Comparison of ENCODE assay signal across 15 cellular contexts in the genomic region with DNA sequence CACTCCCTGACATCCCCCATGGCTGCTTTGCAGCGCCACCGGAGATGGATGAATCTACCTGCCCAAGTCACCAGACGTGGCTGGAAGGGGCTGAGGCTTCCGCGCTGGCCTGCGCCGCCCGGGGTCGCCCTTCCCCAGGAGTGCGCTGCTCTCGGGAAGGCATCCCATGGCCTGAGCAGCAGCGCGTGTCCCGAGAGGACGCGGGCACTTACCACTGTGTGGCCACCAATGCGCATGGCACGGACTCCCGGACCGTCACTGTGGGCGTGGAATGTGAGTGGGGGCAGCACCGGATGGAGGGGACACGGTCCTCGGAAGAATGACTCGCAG. TPM values are rescaled to one million over a fixed set of nuclear protein-coding genes. Genes with fewer than 3 reads are reported as not detected.
DNase-seq lines count a peak whose midpoint lies in the region; ATAC-seq, FAIRE-seq and TF ChIP-seq lines count a peak whose summit lies in the region.
"Had no signal": no experiment of that assay in that cellular context is flagged by ENCODE, and none has a peak within 500 bp of the region (broad histone marks: within the 10 kb centered on the region; RNA-seq: fewer than 3 reads in every experiment).

No MANE protein-coding gene starts in this region.

- in situ Hi-C loops in HepG2 (cut with HindIII; ENCODE audit: extremely low pct_ligation_motif_present, low pct_unique_long_range_greater_than_20kb) = no loop called here

- WGBS in HepG2 (ENCODE audit: low lambda C conversion rate) = 96% methylated on average over 7 of the region's 25 CpGs

- DNase-seq in BE2C (peak; percentile 64), WTC11 (ENCODE audit: low spot score) (peak; percentile 68), HepG2 (ENCODE audit: low spot score) (no peak), WERI-Rb-1 (no peak)
- DNase-seq: activated CD8-positive, alpha-beta memory T cell treated with anti-CD3 and anti-CD28 coated beads, Interleukin-2, amount 50 U/mL, for 4 hours; CD4-positive, alpha-beta T cell; esophagus squamous epithelium; NCI-H226; PC-9 had no signal

- H3K4me2 ChIP-seq in HepG2 (ENCODE audit: low read depth, low read length) = no peak overlapping the region
- H3K4me2 ChIP-seq: PC-9 had no signal

- H3K36me3 ChIP-seq in BE2C (no peaks in the 10 kb centered on the region), HepG2 (replicated peaks in 1 of 2; ENCODE audit: control insufficient read depth in 1 of 2, insufficient read depth in 2 of 2, low read length in 2 of 2) (no peaks in the 10 kb centered on the region), WERI-Rb-1 (peaks cover 25% of the 10 kb centered on the region)
- H3K36me3 ChIP-seq: breast epithelium, esophagus squamous epithelium, vagina had no signal

- FAIRE-seq in HepG2 (lab: Jason Lieb, UNC) = no peak

- no peaks in the 10 kb centered on the region; the same call in 1 of the 2 replicates for H3K9me3 ChIP-seq in BE2C
- no peaks in the 10 kb centered on the region for H3K9me3 ChIP-seq in HepG2 (ENCODE audit: low read length)
- H3K9me3 ChIP-seq in WERI-Rb-1 (ENCODE audit: severe bottlenecking) = no peaks in the 10 kb centered on the region
- H3K9me3 ChIP-seq: breast epithelium, esophagus squamous epithelium, vagina had no signal

- POLR2A ChIA-PET in WTC11 (lab: Charles Lee) = no interaction called here
- POLR2A ChIA-PET in HepG2 (lab: Yijun Ruan, JAX) = no interaction called here

- no peak for TF ChIP-seq POLR2A in HepG2 (IDR thresholded peaks at IDR 0.05; ENCODE audit: insufficient read depth in 1 of 2, low read depth in 2 of 2, low read length in 2 of 2)

- H3K4me3 Mint-ChIP-seq in WTC11 = peak overlapping the region; percentile 76; the same call in 1 of the 2 replicates
- H3K4me3 Mint-ChIP-seq: CD4-positive, alpha-beta T cell had no signal

- H3K27ac Mint-ChIP-seq in WTC11 = no peak overlapping the region
- H3K27ac Mint-ChIP-seq: CD4-positive, alpha-beta T cell; T-helper 1 cell treated with Interleukin-12 subunit alpha and Interleukin-12 subunit beta and Interleukin-4 antibody, amounts not matched to agents 30 μg/mL and 1 μg/mL, for 36 hours had no signal

- peak; percentile 44 for TF ChIP-seq CTCF in BE2C (IDR thresholded peaks at IDR 0.05; ENCODE audit: low read depth, low read length)
- TF ChIP-seq CTCF in WTC11 (IDR thresholded peaks at IDR 0.05) = no peak
- TF ChIP-seq CTCF in HepG2 (CRISPR knock-in tag; IDR thresholded peaks at IDR 0.05) = no peak
- TF ChIP-seq CTCF in WERI-Rb-1 (IDR thresholded peaks at IDR 0.05; ENCODE audit: low read depth, low read length) = no peak

- CTCF ChIA-PET in WTC11 (lab: Charles Lee) (interaction anchor here (0.6 to 9.0 kb wide), 6 partner anchors 23 to 113 kb away, joined by 3 to 180 read pairs (median 14); partner anchors contain the start of gene ICAM1), HepG2 (lab: Yijun Ruan, JAX; ENCODE audit: low intra/inter-chr PET ratio, low total read pairs) (no interaction called here)

- ATAC-seq in WTC11 (no peak), HepG2 (no peak), GM21360 (IDR thresholded peaks at IDR 0.05; ENCODE audit: unreplicated experiment) (no peak), HG02884 (IDR thresholded peaks at IDR 0.05; ENCODE audit: unreplicated experiment) (no peak)

- H3K4me3 ChIP-seq in BE2C (ENCODE audit: low read depth, low read length) (no peak overlapping the region), HepG2 (replicated peaks in 1 of 3; ENCODE audit: insufficient read depth in 1 of 3, low read depth in 2 of 3, low read length in 3 of 3) (no peak overlapping the region), WERI-Rb-1 (ENCODE audit: low read depth, low read length) (no peak overlapping the region)
- H3K4me3 ChIP-seq: PC-9, vagina had no signal

- peaks cover 76% of the 10 kb centered on the region for H3K27me3 ChIP-seq in BE2C
- H3K27me3 ChIP-seq in HepG2 (ENCODE audit: control insufficient read depth in 1 of 2, insufficient read depth in 2 of 2, low read length in 2 of 2) = peaks cover 0 to 20% of the 10 kb centered on the region in 2 experiments; a peak in 3 of 5 replicates
- peaks cover 9% of the 10 kb centered on the region for H3K27me3 ChIP-seq in WERI-Rb-1 (ENCODE audit: insufficient read depth, low read depth, severe bottlenecking)

- H3K9ac ChIP-seq in HepG2 (ENCODE audit: insufficient read depth, low read depth, low read length) = no peak overlapping the region

- H3K27ac ChIP-seq in HepG2 (ENCODE audit: extremely low read length, insufficient read depth, low read length) (no peak overlapping the region), WERI-Rb-1 (no peak overlapping the region)
- H3K27ac ChIP-seq: breast epithelium, esophagus squamous epithelium, PC-9, vagina had no signal

- H3K4me1 Mint-ChIP-seq in WTC11 = peaks cover 28% of the 10 kb centered on the region

- TF ChIP-seq EP300 in HepG2 (IDR thresholded peaks at IDR 0.05; ENCODE audit: low read depth in 2 of 2, low read length in 2 of 2) (no peak), HepG2 (CRISPR knock-in tag; IDR thresholded peaks at IDR 0.05; ENCODE audit: borderline replicate concordance) (no peak)

- H3K27me3 Mint-ChIP-seq in WTC11 (ENCODE audit: low read depth) = peaks cover 97% of the 10 kb centered on the region

- no peaks in the 10 kb centered on the region for H3K79me2 ChIP-seq in HepG2 (ENCODE audit: insufficient read depth, low read length)

- H3K4me1 ChIP-seq in BE2C = no peaks in the 10 kb centered on the region; the same call in 1 of the 2 replicates
- H3K4me1 ChIP-seq in HepG2 (ENCODE audit: insufficient read depth, low read length) = peaks cover 47% of the 10 kb centered on the region

- no peak for TF ChIP-seq RAD21 in HepG2 (CRISPR knock-in tag; IDR thresholded peaks at IDR 0.05)

- BruUV-seq in HepG2 (replicated peaks; lab: Mats Ljungman, UMichigan) = no TSS peak

- no peak overlapping the region for H2AFZ ChIP-seq in HepG2 (ENCODE audit: low read length)
- H2AFZ ChIP-seq: PC-9 had no signal

- H4K20me1 ChIP-seq in HepG2 (ENCODE audit: insufficient read depth, low read length) = no peaks in the 10 kb centered on the region

- no peaks in the 10 kb centered on the region for H3K9me3 Mint-ChIP-seq in WTC11
- H3K9me3 Mint-ChIP-seq: CD4-positive, alpha-beta T cell; T-helper 1 cell treated with Interleukin-12 subunit alpha and Interleukin-12 subunit beta and Interleukin-4 antibody, amounts not matched to agents 30 μg/mL and 1 μg/mL, for 36 hours had no signal

- intact Hi-C loops in HepG2 (cut with micrococcal nuclease; ENCODE audit: unreplicated experiment) = no loop called here

- H3K36me3 Mint-ChIP-seq in WTC11 = no peaks in the 10 kb centered on the region

RNA-seq across cellular contexts. Expression of gene ICAM5, which starts 4.6 kb away (rescaled TPM):
- 0.99 TPM for polyA plus RNA-seq in BE2C (2012; ENCODE audit: insufficient read depth, insufficient read length, low read depth)
- total RNA-seq in WTC11 (2021) (7.3 to 8.1 TPM (median 8.0 TPM) in 3 replicates), HepG2 (2016; rRNA removed; fragmentation: Illumina TruSeq; extraction: Trizol) (0.46 TPM in 1 of 2 replicates, not detected in the other)
- 0.26 TPM in 1 of 2 replicates, not detected in the other for total RNA-seq in HepG2 (2016; cell fraction: cytosol; rRNA removed; fragmentation: Illumina TruSeq; extraction: Trizol; ENCODE audit: low read depth)
- 0.22 and 0.35 TPM in 2 replicates for total RNA-seq in HepG2 (2016; cell fraction: insoluble cytoplasmic fraction; rRNA removed; fragmentation: Illumina TruSeq; extraction: Trizol)
- total RNA-seq in HepG2 (2016; cell fraction: membrane; rRNA removed; fragmentation: Illumina TruSeq; extraction: Trizol) = 0.09 TPM in 1 of 2 replicates, not detected in the other
- total RNA-seq in HepG2 (2016; cell fraction: nucleus; rRNA removed; fragmentation: Illumina TruSeq; extraction: Trizol) = 0.44 and 0.56 TPM in 2 replicates
- 1.6 and 1.9 TPM in 2 replicates for polyA plus RNA-seq in HepG2 (2011; rRNA removed)
- polyA plus RNA-seq in HepG2 (2011; cell fraction: cytosol; rRNA removed) = 0.49 and 1.0 TPM in 2 replicates
- 29.1 and 52.4 TPM in 2 replicates for polyA plus RNA-seq in HepG2 (2011; cell fraction: nucleus; rRNA removed)
- 1.6 and 1.8 TPM in 2 replicates for polyA plus RNA-seq in HepG2 (2012)
- polyA plus RNA-seq in HepG2 (2016; cell fraction: cytosol; fragmentation: Illumina TruSeq; extraction: Trizol; ENCODE audit: low read depth) = not detected in 2 replicates
- polyA plus RNA-seq in HepG2 (2016; cell fraction: insoluble cytoplasmic fraction; fragmentation: Illumina TruSeq; extraction: Trizol; ENCODE audit: low read depth) = 0.11 TPM in 1 of 2 replicates, not detected in the other
- not detected in 2 replicates for polyA plus RNA-seq in HepG2 (2016; cell fraction: membrane; fragmentation: Illumina TruSeq; extraction: Trizol; ENCODE audit: low read depth)
- 1.4 and 2.3 TPM in 2 replicates for polyA plus RNA-seq in HepG2 (2016; cell fraction: nucleus; fragmentation: Illumina TruSeq; extraction: Trizol; ENCODE audit: insufficient read depth, low read depth)
- polyA minus RNA-seq in HepG2 (2011; rRNA and poly(A)+ RNA removed; ENCODE audit: low replicate concordance) = 1.5 and 4.0 TPM in 2 replicates
- 0.49 and 0.97 TPM in 2 replicates for polyA minus RNA-seq in HepG2 (2011; cell fraction: cytosol; rRNA and poly(A)+ RNA removed)
- polyA minus RNA-seq in HepG2 (2011; cell fraction: nucleus; rRNA and poly(A)+ RNA removed) = 1.7 and 3.1 TPM in 2 replicates
- total RNA-seq: CD4-positive, alpha-beta T cell; skeletal muscle tissue had no signal

RNA-seq across cellular contexts. Expression of gene ICAM4, which starts 7.6 kb away (rescaled TPM):
- polyA plus RNA-seq in BE2C (2012; ENCODE audit: insufficient read depth, insufficient read length, low read depth) = 1.2 TPM
- total RNA-seq in WTC11 (2021) = 2.0 to 3.7 TPM (median 3.1 TPM) in 3 replicates
- 1.5 and 2.9 TPM in 2 replicates for total RNA-seq in HepG2 (2016; rRNA removed; fragmentation: Illumina TruSeq; extraction: Trizol)
- total RNA-seq in HepG2 (2016; cell fraction: cytosol; rRNA removed; fragmentation: Illumina TruSeq; extraction: Trizol; ENCODE audit: low read depth) = 1.1 and 1.9 TPM in 2 replicates
- total RNA-seq in HepG2 (2016; cell fraction: insoluble cytoplasmic fraction; rRNA removed; fragmentation: Illumina TruSeq; extraction: Trizol) = 1.0 and 3.0 TPM in 2 replicates
- total RNA-seq in HepG2 (2016; cell fraction: membrane; rRNA removed; fragmentation: Illumina TruSeq; extraction: Trizol) = 1.7 and 2.0 TPM in 2 replicates
- total RNA-seq in HepG2 (2016; cell fraction: nucleus; rRNA removed; fragmentation: Illumina TruSeq; extraction: Trizol) = 1.6 and 2.6 TPM in 2 replicates
- polyA plus RNA-seq in HepG2 (2011; rRNA removed) = 3.1 and 4.0 TPM in 2 replicates
- polyA plus RNA-seq in HepG2 (2011; cell fraction: cytosol; rRNA removed) = 3.1 and 6.6 TPM in 2 replicates
- 2.1 and 3.1 TPM in 2 replicates for polyA plus RNA-seq in HepG2 (2011; cell fraction: nucleus; rRNA removed)
- 2.3 and 2.5 TPM in 2 replicates for polyA plus RNA-seq in HepG2 (2012)
- polyA plus RNA-seq in HepG2 (2016; cell fraction: cytosol; fragmentation: Illumina TruSeq; extraction: Trizol; ENCODE audit: low read depth) = 1.4 and 1.9 TPM in 2 replicates
- polyA plus RNA-seq in HepG2 (2016; cell fraction: insoluble cytoplasmic fraction; fragmentation: Illumina TruSeq; extraction: Trizol; ENCODE audit: low read depth) = 1.4 and 1.6 TPM in 2 replicates
- 1.5 and 1.8 TPM in 2 replicates for polyA plus RNA-seq in HepG2 (2016; cell fraction: membrane; fragmentation: Illumina TruSeq; extraction: Trizol; ENCODE audit: low read depth)
- 3.3 and 3.9 TPM in 2 replicates for polyA plus RNA-seq in HepG2 (2016; cell fraction: nucleus; fragmentation: Illumina TruSeq; extraction: Trizol; ENCODE audit: insufficient read depth, low read depth)
- polyA minus RNA-seq in HepG2 (2011; rRNA and poly(A)+ RNA removed; ENCODE audit: low replicate concordance) = 0.09 and 3.3 TPM in 2 replicates
- 1.6 and 2.0 TPM in 2 replicates for polyA minus RNA-seq in HepG2 (2011; cell fraction: cytosol; rRNA and poly(A)+ RNA removed)
- 1.7 and 2.4 TPM in 2 replicates for polyA minus RNA-seq in HepG2 (2011; cell fraction: nucleus; rRNA and poly(A)+ RNA removed)
- total RNA-seq: vagina had no signal

RNA-seq across cellular contexts. Expression of gene ZGLP1, which starts 15.3 kb away (rescaled TPM):
- polyA plus RNA-seq in BE2C (2012; ENCODE audit: insufficient read depth, insufficient read length, low read depth) = 8.0 TPM
- total RNA-seq in WTC11 (2021) (5.9 to 8.9 TPM (median 7.7 TPM) in 3 replicates), HepG2 (2016; rRNA removed; fragmentation: Illumina TruSeq; extraction: Trizol) (0.56 and 2.4 TPM in 2 replicates)
- total RNA-seq in HepG2 (2016; cell fraction: cytosol; rRNA removed; fragmentation: Illumina TruSeq; extraction: Trizol; ENCODE audit: low read depth) = 1.5 and 2.6 TPM in 2 replicates
- total RNA-seq in HepG2 (2016; cell fraction: insoluble cytoplasmic fraction; rRNA removed; fragmentation: Illumina TruSeq; extraction: Trizol) = 0.52 and 2.8 TPM in 2 replicates
- 1.8 TPM in 2 replicates for total RNA-seq in HepG2 (2016; cell fraction: membrane; rRNA removed; fragmentation: Illumina TruSeq; extraction: Trizol)
- 3.4 and 4.8 TPM in 2 replicates for total RNA-seq in HepG2 (2016; cell fraction: nucleus; rRNA removed; fragmentation: Illumina TruSeq; extraction: Trizol)
- 3.0 and 4.7 TPM in 2 replicates for polyA plus RNA-seq in HepG2 (2011; rRNA removed)
- 0.46 and 1.3 TPM in 2 replicates for polyA plus RNA-seq in HepG2 (2011; cell fraction: cytosol; rRNA removed)
- 20.3 and 24.6 TPM in 2 replicates for polyA plus RNA-seq in HepG2 (2011; cell fraction: nucleus; rRNA removed)
- 2.1 and 3.9 TPM in 2 replicates for polyA plus RNA-seq in HepG2 (2012)
- polyA plus RNA-seq in HepG2 (2016; cell fraction: cytosol; fragmentation: Illumina TruSeq; extraction: Trizol; ENCODE audit: low read depth) = 1.4 and 1.9 TPM in 2 replicates
- 0.72 and 0.99 TPM in 2 replicates for polyA plus RNA-seq in HepG2 (2016; cell fraction: insoluble cytoplasmic fraction; fragmentation: Illumina TruSeq; extraction: Trizol; ENCODE audit: low read depth)
- 1.6 and 1.8 TPM in 2 replicates for polyA plus RNA-seq in HepG2 (2016; cell fraction: membrane; fragmentation: Illumina TruSeq; extraction: Trizol; ENCODE audit: low read depth)
- 17.4 and 18.0 TPM in 2 replicates for polyA plus RNA-seq in HepG2 (2016; cell fraction: nucleus; fragmentation: Illumina TruSeq; extraction: Trizol; ENCODE audit: insufficient read depth, low read depth)
- polyA minus RNA-seq in HepG2 (2011; rRNA and poly(A)+ RNA removed; ENCODE audit: low replicate concordance) = 0.18 and 0.28 TPM in 2 replicates
- not detected in 2 replicates for polyA minus RNA-seq in HepG2 (2011; cell fraction: cytosol; rRNA and poly(A)+ RNA removed)
- polyA minus RNA-seq in HepG2 (2011; cell fraction: nucleus; rRNA and poly(A)+ RNA removed) = 1.0 and 1.9 TPM in 2 replicates

RNA-seq across cellular contexts. Expression of gene FDX2, which starts 21.5 kb away (rescaled TPM):
- polyA plus RNA-seq in BE2C (2012; ENCODE audit: insufficient read depth, insufficient read length, low read depth) = 105 TPM
- total RNA-seq in WTC11 (2021) (26.2 to 27.0 TPM (median 26.6 TPM) in 3 replicates), HepG2 (2016; rRNA removed; fragmentation: Illumina TruSeq; extraction: Trizol) (21.0 and 22.6 TPM in 2 replicates)
- total RNA-seq in HepG2 (2016; cell fraction: cytosol; rRNA removed; fragmentation: Illumina TruSeq; extraction: Trizol; ENCODE audit: low read depth) = 19.4 and 21.0 TPM in 2 replicates
- 19.6 and 21.9 TPM in 2 replicates for total RNA-seq in HepG2 (2016; cell fraction: insoluble cytoplasmic fraction; rRNA removed; fragmentation: Illumina TruSeq; extraction: Trizol)
- 26.6 and 29.0 TPM in 2 replicates for total RNA-seq in HepG2 (2016; cell fraction: membrane; rRNA removed; fragmentation: Illumina TruSeq; extraction: Trizol)
- total RNA-seq in HepG2 (2016; cell fraction: nucleus; rRNA removed; fragmentation: Illumina TruSeq; extraction: Trizol) = 10.0 and 11.9 TPM in 2 replicates
- 24.7 and 27.8 TPM in 2 replicates for polyA plus RNA-seq in HepG2 (2011; rRNA removed)
- 16.9 and 23.1 TPM in 2 replicates for polyA plus RNA-seq in HepG2 (2011; cell fraction: cytosol; rRNA removed)
- 41.9 and 53.1 TPM in 2 replicates for polyA plus RNA-seq in HepG2 (2011; cell fraction: nucleus; rRNA removed)
- polyA plus RNA-seq in HepG2 (2012) = 9.2 and 16.3 TPM in 2 replicates
- 23.2 and 31.5 TPM in 2 replicates for polyA plus RNA-seq in HepG2 (2016; cell fraction: cytosol; fragmentation: Illumina TruSeq; extraction: Trizol; ENCODE audit: low read depth)
- 24.7 and 26.8 TPM in 2 replicates for polyA plus RNA-seq in HepG2 (2016; cell fraction: insoluble cytoplasmic fraction; fragmentation: Illumina TruSeq; extraction: Trizol; ENCODE audit: low read depth)
- polyA plus RNA-seq in HepG2 (2016; cell fraction: membrane; fragmentation: Illumina TruSeq; extraction: Trizol; ENCODE audit: low read depth) = 26.3 and 32.9 TPM in 2 replicates
- polyA plus RNA-seq in HepG2 (2016; cell fraction: nucleus; fragmentation: Illumina TruSeq; extraction: Trizol; ENCODE audit: insufficient read depth, low read depth) = 34.9 and 35.0 TPM in 2 replicates
- 15.1 and 48.5 TPM in 2 replicates for polyA minus RNA-seq in HepG2 (2011; rRNA and poly(A)+ RNA removed; ENCODE audit: low replicate concordance)
- 2.3 and 2.8 TPM in 2 replicates for polyA minus RNA-seq in HepG2 (2011; cell fraction: cytosol; rRNA and poly(A)+ RNA removed)
- polyA minus RNA-seq in HepG2 (2011; cell fraction: nucleus; rRNA and poly(A)+ RNA removed) = 6.7 and 6.8 TPM in 2 replicates

RNA-seq across cellular contexts. Expression of gene ICAM1, which starts 23.4 kb away (rescaled TPM):
- polyA plus RNA-seq in BE2C (2012; ENCODE audit: insufficient read depth, insufficient read length, low read depth) = 0.54 TPM
- total RNA-seq in WTC11 (2021) (3.8 to 5.4 TPM (median 4.8 TPM) in 3 replicates), HepG2 (2016; rRNA removed; fragmentation: Illumina TruSeq; extraction: Trizol) (12.8 and 37.9 TPM in 2 replicates)
- 2.8 and 3.4 TPM in 2 replicates for total RNA-seq in HepG2 (2016; cell fraction: cytosol; rRNA removed; fragmentation: Illumina TruSeq; extraction: Trizol; ENCODE audit: low read depth)
- 11.2 and 38.7 TPM in 2 replicates for total RNA-seq in HepG2 (2016; cell fraction: insoluble cytoplasmic fraction; rRNA removed; fragmentation: Illumina TruSeq; extraction: Trizol)
- total RNA-seq in HepG2 (2016; cell fraction: membrane; rRNA removed; fragmentation: Illumina TruSeq; extraction: Trizol) = 6.9 and 8.2 TPM in 2 replicates
- total RNA-seq in HepG2 (2016; cell fraction: nucleus; rRNA removed; fragmentation: Illumina TruSeq; extraction: Trizol) = 36.6 and 43.7 TPM in 2 replicates
- 98.4 and 153 TPM in 2 replicates for polyA plus RNA-seq in HepG2 (2011; rRNA removed)
- polyA plus RNA-seq in HepG2 (2011; cell fraction: cytosol; rRNA removed) = 88.6 and 125 TPM in 2 replicates
- 70.4 and 93.5 TPM in 2 replicates for polyA plus RNA-seq in HepG2 (2011; cell fraction: nucleus; rRNA removed)
- 31.4 and 71.9 TPM in 2 replicates for polyA plus RNA-seq in HepG2 (2012)
- polyA plus RNA-seq in HepG2 (2016; cell fraction: cytosol; fragmentation: Illumina TruSeq; extraction: Trizol; ENCODE audit: low read depth) = 2.4 and 2.5 TPM in 2 replicates
- polyA plus RNA-seq in HepG2 (2016; cell fraction: insoluble cytoplasmic fraction; fragmentation: Illumina TruSeq; extraction: Trizol; ENCODE audit: low read depth) = 12.7 and 15.7 TPM in 2 replicates
- polyA plus RNA-seq in HepG2 (2016; cell fraction: membrane; fragmentation: Illumina TruSeq; extraction: Trizol; ENCODE audit: low read depth) = 4.6 and 5.2 TPM in 2 replicates
- 75.8 and 77.2 TPM in 2 replicates for polyA plus RNA-seq in HepG2 (2016; cell fraction: nucleus; fragmentation: Illumina TruSeq; extraction: Trizol; ENCODE audit: insufficient read depth, low read depth)
- polyA minus RNA-seq in HepG2 (2011; rRNA and poly(A)+ RNA removed; ENCODE audit: low replicate concordance) = 19.2 and 165 TPM in 2 replicates
- 97.0 and 140 TPM in 2 replicates for polyA minus RNA-seq in HepG2 (2011; cell fraction: cytosol; rRNA and poly(A)+ RNA removed)
- polyA minus RNA-seq in HepG2 (2011; cell fraction: nucleus; rRNA and poly(A)+ RNA removed) = 31.8 and 54.1 TPM in 2 replicates

Comparison
In these comparisons a context has a peak if more than half of its experiments do, and no peak if none do; other contexts are left out.
1. DNase-seq: peak in BE2C (single experiment) and WTC11 (single experiment); none in HepG2 (single experiment) and WERI-Rb-1 (single experiment).